Comparison of ENCODE assay signal across 11 cellular contexts in the genomic region with DNA sequence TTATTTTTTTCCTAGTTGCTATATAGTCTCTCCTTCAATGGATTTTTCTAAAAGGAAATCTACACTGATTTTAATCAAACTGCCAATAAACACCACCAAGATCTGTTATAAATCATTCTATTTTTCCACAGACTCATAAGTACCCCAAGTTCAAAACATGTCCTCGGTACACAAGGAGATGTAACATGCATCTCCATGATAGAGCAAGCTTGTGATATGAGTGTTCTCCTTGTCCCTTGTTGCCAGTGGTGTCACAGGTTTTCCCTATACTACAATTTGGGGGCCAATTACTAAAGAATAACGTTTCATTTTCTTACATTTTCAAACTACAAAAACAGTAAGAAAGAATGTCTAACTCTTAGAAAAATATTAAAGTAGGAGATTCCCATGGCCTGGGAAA. TPM values are rescaled to one million over a fixed set of nuclear protein-coding genes. Genes with fewer than 3 reads are reported as not detected.
A peak's percentile ranks its signal among the peaks of the same experiment; 100 is the strongest.
DNase-seq lines count a peak whose midpoint lies in the region; FAIRE-seq and TF ChIP-seq lines count a peak whose summit lies in the region.
"Had no signal": no experiment of that assay in that cellular context is flagged by ENCODE, and none has a peak within 500 bp of the region (broad histone marks: within the 10 kb centered on the region; RNA-seq: fewer than 3 reads in every experiment).

No MANE protein-coding gene starts in this region.

- H3K4me3 Mint-ChIP-seq in activated CD4-positive, alpha-beta T cell treated with anti-CD3 and anti-CD28 coated beads, Interleukin-2, amount 10 ng/mL, durations not matched to agents 7 days and 5 days, result peak overlapping the region; percentile 83
- H3K4me3 Mint-ChIP-seq: endodermal cell had no signal

- peaks cover 68% of the 10 kb centered on the region for H3K4me1 Mint-ChIP-seq in activated CD4-positive, alpha-beta T cell treated with anti-CD3 and anti-CD28 coated beads, Interleukin-2, amount 10 ng/mL, durations not matched to agents 7 days and 5 days

- H3K27ac ChIP-seq in esophagus muscularis mucosa (replicated peaks in 1 of 4) (peak overlapping the region in 2 of 4 donors; percentile 26 to 38), stomach (peak overlapping the region in 4 of 5 donors; percentile 36 to 79 (median 55))

- peak overlapping the region; percentile 95 for H3K27ac Mint-ChIP-seq in activated CD4-positive, alpha-beta T cell treated with anti-CD3 and anti-CD28 coated beads, Interleukin-2, amount 10 ng/mL, durations not matched to agents 7 days and 5 days
- H3K27ac Mint-ChIP-seq: endodermal cell had no signal

- CTCF ChIA-PET in activated CD4-positive, alpha-beta T cell treated with anti-CD3 and anti-CD28 coated beads, Interleukin-2, amount 10 ng/mL, durations not matched to agents 7 days and 5 days (lab: Charles Lee), result interaction anchor here (1.0 to 1.5 kb wide), 5 partner anchors 11 to 103 kb away, joined by 3 to 4 read pairs (median 3); no protein-coding TSS in a partner anchor

- no peaks in the 10 kb centered on the region for H3K27me3 ChIP-seq in esophagus muscularis mucosa
- no peaks in the 10 kb centered on the region for H3K27me3 ChIP-seq in stomach

- TF ChIP-seq EP300 in esophagus muscularis mucosa (IDR thresholded peaks at IDR 0.05) (no peak), stomach (IDR thresholded peaks at IDR 0.05) (no peak)

- intact Hi-C loops in esophagus muscularis mucosa (cut with DNase I) (no loop called here), stomach (cut with DNase I; ENCODE audit: low total_unique reads) (no loop called here)

- no peak for FAIRE-seq in urothelium cell line (lab: Jason Lieb, UNC)

- H3K9me3 ChIP-seq in esophagus muscularis mucosa, result no peaks in the 10 kb centered on the region
- no peaks in the 10 kb centered on the region for H3K9me3 ChIP-seq in stomach

- peaks cover 3 to 8% (median 5%) of the 10 kb centered on the region in 4 donors for H3K4me1 ChIP-seq in esophagus muscularis mucosa
- H3K4me1 ChIP-seq in stomach, result no peaks in the 10 kb centered on the region

- H3K4me3 ChIP-seq in esophagus muscularis mucosa (peak overlapping the region; percentile 14 to 33 (median 23)), stomach (peak overlapping the region; percentile 7 to 31 (median 24))

- H3K36me3 Mint-ChIP-seq in activated CD4-positive, alpha-beta T cell treated with anti-CD3 and anti-CD28 coated beads, Interleukin-2, amount 10 ng/mL, durations not matched to agents 7 days and 5 days (ENCODE audit: low read depth), result peaks cover 43% of the 10 kb centered on the region

- TF ChIP-seq POLR2A in esophagus muscularis mucosa (IDR thresholded peaks at IDR 0.05; ENCODE audit: low read depth) (no peak), stomach (IDR thresholded peaks at IDR 0.05) (no peak)

- TF ChIP-seq CTCF in esophagus muscularis mucosa (IDR thresholded peaks at IDR 0.05) (no peak), stomach (IDR thresholded peaks at IDR 0.05) (no peak)

- H3K36me3 ChIP-seq in esophagus muscularis mucosa, result no peaks in the 10 kb centered on the region
- H3K36me3 ChIP-seq in stomach, result no peaks in the 10 kb centered on the region

- POLR2A ChIA-PET in activated CD4-positive, alpha-beta T cell treated with anti-CD3 and anti-CD28 coated beads, Interleukin-2, amount 10 ng/mL, durations not matched to agents 7 days and 5 days (lab: Charles Lee), result interaction anchor here (0.9 to 2.2 kb wide), 4 partner anchors 30 to 127 kb away, joined by 3 to 11 read pairs (median 3); a partner anchor contains a TSS

- no peak for DNase-seq in activated CD4-positive, alpha-beta T cell treated with anti-CD3 and anti-CD28 coated beads, Interleukin-2, amount 10 ng/mL, durations not matched to agents 7 days and 5 days
- no peak for DNase-seq in activated CD4-positive, alpha-beta T cell treated with anti-CD3 and anti-CD28 coated beads, Interleukin-2, amount 50 U/mL, for 1 hour
- DNase-seq in OCI-M1 (lab: John Stamatoyannopoulos, UW), result peak; percentile 62
- no peak for DNase-seq in esophagus muscularis mucosa (ENCODE audit: extremely low spot score)
- no peak for DNase-seq in stomach
- DNase-seq in urothelium cell line (ENCODE audit: low spot score), result no peak
- no peak for DNase-seq in HuH-7.5 (ENCODE audit: low spot score)
- no peak for DNase-seq in glomerular visceral epithelial cell (ENCODE audit: extremely low spot score)
- DNase-seq: activated CD4-positive, alpha-beta T cell treated with anti-CD3 and anti-CD28 coated beads for 4 hours; endodermal cell; NCI-H2081 treated with DMSO at 0.1 percent for 48 hours had no signal

- 38% methylated on average over 2 of the region's 2 CpGs for WGBS in esophagus muscularis mucosa
- 27 to 58% (median 41%) methylated on average over 2 of the region's 2 CpGs for WGBS in stomach, 5 donors

- no peaks in the 10 kb centered on the region for H3K27me3 Mint-ChIP-seq in activated CD4-positive, alpha-beta T cell treated with anti-CD3 and anti-CD28 coated beads, Interleukin-2, amount 10 ng/mL, durations not matched to agents 7 days and 5 days

- no peaks in the 10 kb centered on the region for H3K9me3 Mint-ChIP-seq in activated CD4-positive, alpha-beta T cell treated with anti-CD3 and anti-CD28 coated beads, Interleukin-2, amount 10 ng/mL, durations not matched to agents 7 days and 5 days

RNA-seq across cellular contexts. Expression of a gene that starts 0.5 kb away (rescaled TPM):
- 100 to 1,000 TPM in 1 of 2 experiments, 10 to 100 TPM in 1; 97.2 to 122 TPM for total RNA-seq in activated CD4-positive, alpha-beta T cell treated with anti-CD3 and anti-CD28 coated beads, Interleukin-2, amount 10 ng/mL, durations not matched to agents 7 days and 5 days
- total RNA-seq in esophagus muscularis mucosa, result 10 to 100 TPM; 13.4 to 16.4 (median 15.0) TPM
- total RNA-seq in stomach, result 10 to 100 TPM in 2 of 5 donors, 1 to 10 TPM in 3; 1.7 to 22.9 (median 8.5) TPM
- 10 to 100 TPM in 1 of 3 donors, 1 to 10 TPM in 2; 2.6 to 10.1 (median 7.7) TPM for polyA plus RNA-seq in stomach

Comparison
In these comparisons a context has a peak if more than half of its experiments do, and no peak if none do; other contexts are left out.
1. RNA of a gene that starts 0.5 kb away (total RNA-seq): 97.2 to 122 TPM in activated CD4-positive, alpha-beta T cell treated with anti-CD3 and anti-CD28 coated beads, Interleukin-2, amount 10 ng/mL, durations not matched to agents 7 days and 5 days; 13.4 to 16.4 TPM in esophagus muscularis mucosa and 1.7 to 22.9 TPM in stomach; every median in the first group is over 4 times any median in the second.